ENCODE assay signal across 31 cellular contexts in the genomic region with DNA sequence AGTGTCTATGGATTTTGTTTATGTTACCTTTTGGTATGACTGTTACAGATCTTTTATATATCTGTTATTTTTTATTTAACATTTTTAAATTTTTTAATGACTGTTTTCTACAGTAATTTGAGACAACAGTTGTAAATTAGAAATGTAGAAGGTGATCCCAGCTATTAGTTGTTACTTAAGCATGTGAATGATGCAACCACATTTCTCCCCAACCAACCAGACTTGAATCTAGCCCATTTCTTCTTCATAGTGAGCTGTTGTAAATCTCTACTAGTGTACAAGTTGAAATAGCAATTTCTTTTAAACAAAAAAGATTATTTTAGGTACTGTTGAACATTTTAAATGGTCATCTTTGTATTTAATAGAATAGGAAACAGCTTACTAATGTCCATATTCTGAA. TPM values are rescaled to one million over a fixed set of nuclear protein-coding genes. Genes with fewer than 3 reads are reported as not detected.
DNase-seq lines count a peak whose midpoint lies in the region; ATAC-seq, FAIRE-seq and TF ChIP-seq lines count a peak whose summit lies in the region.
"Had no signal": no experiment of that assay in that cellular context is flagged by ENCODE, and none has a peak within 500 bp of the region (broad histone marks: within the 10 kb centered on the region; RNA-seq: fewer than 3 reads in every experiment).

No MANE protein-coding gene starts in this region.

- DNase-seq in GM03348 (ENCODE audit: low spot score) = peak; percentile 34
- peak; percentile 7 for DNase-seq in bronchial epithelial cell (ENCODE audit: low read depth)
- peak; percentile 42 for DNase-seq in fibroblast of the aortic adventitia (ENCODE audit: low read depth)
- no peak for DNase-seq in GM19238 (ENCODE audit: insufficient read length, low spot score)
- no peak for DNase-seq in NCI-H2107 (lab: John Stamatoyannopoulos, UW)
- DNase-seq: activated CD4-positive, alpha-beta T cell treated with anti-CD3 and anti-CD28 coated beads, Interleukin-2, amount 50 U/mL, for 4 hours; activated naive CD8-positive, alpha-beta T cell treated with anti-CD3 and anti-CD28 coated beads, Interleukin-2, amount 50 U/mL, for 24 hours; activated T-cell treated with anti-CD3 and anti-CD28 coated beads, Interleukin-2, amount 50 U/mL, for 72 hours; Calu3; CD4-positive, CD25-positive, alpha-beta regulatory T cell; cerebellar nuclear complex; DMS79 treated with DMSO at 0.1 percent for 48 hours; dorsolateral prefrontal cortex; head of caudate nucleus; kidney; naive thymus-derived CD8-positive, alpha-beta T cell; NCI-H1105; NCI-H187; NCI-H2171; NCI-H510A treated with DMSO at 0.1 percent for 48 hours; NK-92 treated with Interleukin-12 subunit alpha and Interleukin-12 subunit beta, amount 100 ng/mL, for 24 hours; nucleus accumbens; PC-3; psoas muscle; sigmoid colon; SK-N-SH had no signal

- ATAC-seq in GM21515 (IDR thresholded peaks at IDR 0.05; ENCODE audit: unreplicated experiment) = no peak
- ATAC-seq in HG02870 (IDR thresholded peaks at IDR 0.05; ENCODE audit: unreplicated experiment) = no peak
- ATAC-seq: activated naive CD8-positive, alpha-beta T cell treated with anti-CD3 and anti-CD28 coated beads, Interleukin-2, amount 50 U/mL, for 24 hours; activated T-cell treated with anti-CD3 and anti-CD28 coated beads, Interleukin-2, amount 50 U/mL, for 72 hours; naive thymus-derived CD8-positive, alpha-beta T cell; PC-3; psoas muscle; stimulated activated memory B cell treated with anti-CD40 and anti-IgM and Interleukin-4, amounts not matched to agents 10 μg/mL and 1 μg/mL and 100 μg/mL, for 72 hours had no signal

- H3K27me3 ChIP-seq in bronchial epithelial cell (ENCODE audit: control insufficient read depth, insufficient read depth, low read length) = no peaks in the 10 kb centered on the region
- H3K27me3 ChIP-seq: dorsolateral prefrontal cortex, sigmoid colon had no signal

- no peak overlapping the region for H3K4me3 ChIP-seq in bronchial epithelial cell (ENCODE audit: low read depth, low read length)
- H3K4me3 ChIP-seq in fibroblast of the aortic adventitia (ENCODE audit: low read depth, low read length) = no peak overlapping the region
- H3K4me3 ChIP-seq: dorsolateral prefrontal cortex, psoas muscle, sigmoid colon had no signal

- TF ChIP-seq CTCF in bronchial epithelial cell (IDR thresholded peaks at IDR 0.05; ENCODE audit: insufficient read depth, low read length, severe bottlenecking) (no peak), fibroblast of the aortic adventitia (IDR thresholded peaks at IDR 0.05; ENCODE audit: insufficient read depth, low read length) (no peak)

- no peaks in the 10 kb centered on the region for H3K36me3 ChIP-seq in bronchial epithelial cell (ENCODE audit: control insufficient read depth, insufficient read depth, low read length)

- no peak for FAIRE-seq in bronchial epithelial cell (lab: Jason Lieb, UNC)
- FAIRE-seq: H1, TTC549 had no signal

RNA-seq across cellular contexts. Expression of a gene that starts 18.0 kb away (rescaled TPM):
- 39.5 and 48.3 TPM in 2 replicates for total RNA-seq in bronchial epithelial cell
- 50.2 and 146 TPM in 2 replicates for total RNA-seq in fibroblast of the aortic adventitia (ENCODE audit: low replicate concordance)

Comparison
In these comparisons a context has a peak if more than half of its experiments do, and no peak if none do; other contexts are left out.
1. DNase-seq: peak in GM03348 (single experiment), bronchial epithelial cell (single experiment) and fibroblast of the aortic adventitia (single experiment); none in GM19238 (single experiment) and NCI-H2107 (single experiment).